In the genomic region with DNA sequence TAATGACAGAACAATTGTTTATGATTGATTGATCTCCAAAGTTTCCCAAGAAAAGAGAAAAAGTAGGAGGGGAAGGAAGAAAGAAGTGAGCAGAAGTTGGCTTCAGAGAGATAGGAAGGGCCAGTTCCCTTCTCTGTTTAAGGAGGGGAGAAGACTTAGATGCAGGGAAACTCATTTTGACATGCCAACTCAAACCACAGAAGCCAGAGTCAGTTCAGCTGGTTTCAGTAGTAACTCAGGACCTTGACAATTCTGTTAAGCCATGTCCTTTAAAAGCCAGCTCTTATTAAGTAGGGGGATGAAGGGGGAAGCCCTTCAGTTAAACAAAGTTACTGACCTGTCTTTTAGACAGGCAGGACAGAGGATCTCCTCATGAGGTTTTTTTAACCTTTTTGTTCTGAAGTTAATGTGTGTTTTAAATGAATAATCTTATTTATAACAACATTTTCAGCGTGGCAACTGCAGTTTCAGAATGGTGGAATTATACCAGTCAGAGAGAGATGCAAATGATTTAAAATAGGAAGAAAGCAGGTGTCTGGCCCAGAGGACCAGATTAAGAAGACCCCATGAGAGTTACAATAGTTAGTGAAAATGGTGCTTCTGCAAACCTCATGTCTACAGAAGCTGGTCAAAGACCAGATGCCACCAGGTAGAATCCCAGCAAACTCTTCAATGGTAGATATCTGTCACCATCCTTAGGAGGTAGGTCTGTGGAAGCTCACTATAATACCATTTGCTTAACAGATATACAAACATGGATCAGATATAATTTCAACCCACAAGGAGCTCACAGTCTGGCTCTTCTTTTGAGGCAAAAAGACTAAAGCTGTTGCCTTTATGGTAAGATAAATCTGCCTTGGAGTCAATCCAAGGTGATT, we compare ENCODE assay signal across 13 cellular contexts. TPM values are rescaled to one million over a fixed set of nuclear protein-coding genes. Genes with fewer than 3 reads are reported as not detected.
DNase-seq lines count a peak whose midpoint lies in the region; ATAC-seq and TF ChIP-seq lines count a peak whose summit lies in the region.
"Had no signal": no experiment of that assay in that cellular context is flagged by ENCODE, and none has a peak within 500 bp of the region (broad histone marks: within the 10 kb centered on the region; RNA-seq: fewer than 3 reads in every experiment).

No MANE protein-coding gene starts in this region.

- no peaks in the 10 kb centered on the region for H3K9me3 Mint-ChIP-seq in activated naive CD8-positive, alpha-beta T cell (ENCODE audit: low read depth)
- H3K9me3 Mint-ChIP-seq in activated naive CD8-positive, alpha-beta T cell treated with anti-CD3 and anti-CD28 coated beads for 36 hours, result peaks cover 4% of the 10 kb centered on the region

- ATAC-seq in HG03039 (IDR thresholded peaks at IDR 0.05; ENCODE audit: unreplicated experiment), result no peak
- ATAC-seq in GM19324 (IDR thresholded peaks at IDR 0.05; ENCODE audit: low FRiP score, unreplicated experiment), result no peak
- no peak for ATAC-seq in HG03442 (IDR thresholded peaks at IDR 0.05; ENCODE audit: unreplicated experiment)
- ATAC-seq: activated CD8-positive, alpha-beta T cell treated with anti-CD3 and anti-CD28 coated beads, Interleukin-2, amount 10 ng/mL, durations not matched to agents 7 days and 5 days had no signal

- H3K4me1 ChIP-seq in fibroblast of lung (ENCODE audit: control insufficient read depth, extremely low read depth, insufficient read depth, low read length), result peaks cover 2% of the 10 kb centered on the region

- no peak overlapping the region for H3K4me3 ChIP-seq in fibroblast of lung (replicated peaks in 1 of 4; ENCODE audit: control extremely low read depth in 1 of 4, insufficient read depth in 1 of 4, low read depth in 3 of 4, low read length in 4 of 4)
- H3K4me3 ChIP-seq: adrenal gland, neural progenitor cell had no signal

- TF ChIP-seq CTCF in fibroblast of lung (conservative IDR thresholded peaks at IDR 0.05 in 1 of 2, IDR thresholded peaks at IDR 0.05 in 1 of 2; ENCODE audit: low read depth in 1 of 2, low read length in 2 of 2), result no peak

- H3K36me3 Mint-ChIP-seq in activated naive CD8-positive, alpha-beta T cell, result no peaks in the 10 kb centered on the region
- peaks cover 8% of the 10 kb centered on the region for H3K36me3 Mint-ChIP-seq in activated naive CD8-positive, alpha-beta T cell treated with anti-CD3 and anti-CD28 coated beads for 36 hours

- H2AFZ ChIP-seq in fibroblast of lung (ENCODE audit: low read length), result no peak overlapping the region
- H2AFZ ChIP-seq: neural progenitor cell had no signal

- H3K9me3 ChIP-seq in fibroblast of lung (ENCODE audit: control insufficient read depth, insufficient read depth, low read depth, low read length), result no peaks in the 10 kb centered on the region
- H3K9me3 ChIP-seq: adrenal gland had no signal

- H3K4me1 Mint-ChIP-seq in activated naive CD8-positive, alpha-beta T cell (ENCODE audit: low read depth), result peaks cover 7% of the 10 kb centered on the region
- peaks cover 11% of the 10 kb centered on the region for H3K4me1 Mint-ChIP-seq in activated naive CD8-positive, alpha-beta T cell treated with anti-CD3 and anti-CD28 coated beads for 36 hours

- no peak overlapping the region for H3K27ac ChIP-seq in fibroblast of lung (ENCODE audit: insufficient read depth, low read length)
- H3K27ac ChIP-seq: adrenal gland, neural progenitor cell had no signal

- H3K79me2 ChIP-seq in fibroblast of lung (ENCODE audit: control insufficient read depth, insufficient read depth, low read length), result peaks cover 2% of the 10 kb centered on the region

- H3K4me2 ChIP-seq in fibroblast of lung (ENCODE audit: extremely low read depth, insufficient read depth, low read length), result no peak overlapping the region
- H3K4me2 ChIP-seq: neural progenitor cell had no signal

- no peaks in the 10 kb centered on the region for H3K36me3 ChIP-seq in fibroblast of lung (ENCODE audit: control insufficient read depth, insufficient read depth, low read length)
- H3K36me3 ChIP-seq: adrenal gland, neural progenitor cell had no signal

- no peaks in the 10 kb centered on the region for H3K27me3 ChIP-seq in fibroblast of lung (ENCODE audit: control insufficient read depth, insufficient read depth, low read length)
- H3K27me3 ChIP-seq: adrenal gland, neural progenitor cell had no signal

- no peaks in the 10 kb centered on the region for H3K27me3 Mint-ChIP-seq in activated naive CD8-positive, alpha-beta T cell
- H3K27me3 Mint-ChIP-seq in activated naive CD8-positive, alpha-beta T cell treated with anti-CD3 and anti-CD28 coated beads for 36 hours, result no peaks in the 10 kb centered on the region

- no peak overlapping the region for H3K9ac ChIP-seq in fibroblast of lung (ENCODE audit: insufficient read depth, low read length)
- H3K9ac ChIP-seq: neural progenitor cell had no signal

- DNase-seq in activated naive CD8-positive, alpha-beta T cell treated with anti-CD3 and anti-CD28 coated beads for 36 hours, result no peak
- DNase-seq in NAMALWA (ENCODE audit: low spot score), result peak; percentile 34
- DNase-seq in fibroblast of lung (ENCODE audit: low read depth in 2 of 2), result peak; percentile 40 to 42
- no peak for DNase-seq in cerebellum (ENCODE audit: low spot score)
- DNase-seq: activated CD8-positive, alpha-beta T cell treated with anti-CD3 and anti-CD28 coated beads, Interleukin-2, amount 10 ng/mL, durations not matched to agents 7 days and 5 days; adrenal gland; SHP77 treated with DMSO at 0.1 percent for 48 hours; stimulated activated CD4-positive, alpha-beta T cell treated with anti-CD3 and anti-CD28 coated beads, Interleukin-2, amount 100 ng/mL, for 48 hours had no signal

- H3K4me3 Mint-ChIP-seq in activated naive CD8-positive, alpha-beta T cell, result no peak overlapping the region
- H3K4me3 Mint-ChIP-seq in activated naive CD8-positive, alpha-beta T cell treated with anti-CD3 and anti-CD28 coated beads for 36 hours, result no peak overlapping the region
- H3K4me3 Mint-ChIP-seq: activated CD8-positive, alpha-beta T cell treated with anti-CD3 and anti-CD28 coated beads, Interleukin-2, amount 10 ng/mL, durations not matched to agents 7 days and 5 days; neural progenitor cell had no signal

- H3K27ac Mint-ChIP-seq in activated naive CD8-positive, alpha-beta T cell, result peak overlapping the region; percentile 34
- H3K27ac Mint-ChIP-seq in activated naive CD8-positive, alpha-beta T cell treated with anti-CD3 and anti-CD28 coated beads for 36 hours, result no peak overlapping the region
- H3K27ac Mint-ChIP-seq: activated CD8-positive, alpha-beta T cell treated with anti-CD3 and anti-CD28 coated beads, Interleukin-2, amount 10 ng/mL, durations not matched to agents 7 days and 5 days; neural progenitor cell had no signal

- H4K20me1 ChIP-seq in fibroblast of lung (ENCODE audit: control insufficient read depth, extremely low read depth, insufficient read depth, low read length), result no peaks in the 10 kb centered on the region

RNA-seq across cellular contexts. Expression of a gene that starts 29.3 kb away (rescaled TPM):
- 10 to 100 TPM; 37.9 to 38.5 TPM for total RNA-seq in activated naive CD8-positive, alpha-beta T cell treated with anti-CD3 and anti-CD28 coated beads for 36 hours
- total RNA-seq in fibroblast of lung, result 47.8 and 65.4 TPM in 2 replicates
- 44.3 and 46.6 TPM in 2 replicates for polyA plus RNA-seq in fibroblast of lung
- 61.9 and 70.2 TPM in 2 replicates for polyA plus RNA-seq in fibroblast of lung (2012)
- 142 and 174 TPM in 2 replicates for polyA minus RNA-seq in fibroblast of lung (ENCODE audit: low replicate concordance)
- total RNA-seq in cerebellum, result 35.7 TPM

Comparison
In these comparisons a context has a peak if more than half of its experiments do, and no peak if none do; other contexts are left out.
1. DNase-seq: peak in NAMALWA (single experiment) and fibroblast of lung (2 of 2); none in activated naive CD8-positive, alpha-beta T cell treated with anti-CD3 and anti-CD28 coated beads for 36 hours (single experiment) and cerebellum (single experiment).